9 cellular contexts compared by ENCODE assay signal in the genomic region with DNA sequence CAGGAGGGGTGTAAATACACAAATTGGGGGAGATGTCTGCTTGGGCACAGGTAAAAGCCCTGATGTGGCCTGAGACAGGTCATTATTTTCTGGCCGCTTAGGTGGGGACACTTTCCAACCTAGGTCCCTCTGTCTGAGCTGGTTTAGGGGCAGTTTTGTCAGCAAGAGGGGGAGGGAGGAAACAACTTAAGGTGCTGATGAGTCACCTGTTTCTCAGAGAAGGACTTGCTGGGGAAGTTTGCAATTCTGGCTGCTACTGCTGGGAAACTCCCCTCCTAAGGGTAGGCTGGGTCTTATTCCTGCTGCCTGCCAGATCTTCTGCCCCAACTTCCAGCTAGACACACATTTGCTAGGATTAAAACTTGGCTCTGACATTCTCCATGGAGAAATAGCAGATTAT. TPM values are rescaled to one million over a fixed set of nuclear protein-coding genes. Genes with fewer than 3 reads are reported as not detected.
DNase-seq lines count a peak whose midpoint lies in the region; ATAC-seq, FAIRE-seq and TF ChIP-seq lines count a peak whose summit lies in the region.
"Had no signal": no experiment of that assay in that cellular context is flagged by ENCODE, and none has a peak within 500 bp of the region (broad histone marks: within the 10 kb centered on the region; RNA-seq: fewer than 3 reads in every experiment).

No MANE protein-coding gene starts in this region.

- no peak overlapping the region for H3K4me3 Mint-ChIP-seq in GM23338
- H3K4me3 Mint-ChIP-seq in T-helper 1 cell treated with Interleukin-12 subunit alpha and Interleukin-12 subunit beta and Interleukin-4 antibody, amounts not matched to agents 30 μg/mL and 1 μg/mL, for 36 hours = peak overlapping the region; percentile 32

- TF ChIP-seq POLR2A in GM12892 (IDR thresholded peaks at IDR 0.05; ENCODE audit: low read depth, low read length) (no peak), ovary (IDR thresholded peaks at IDR 0.05) (no peak), esophagus muscularis mucosa (IDR thresholded peaks at IDR 0.05; ENCODE audit: low read depth) (no peak)

- no peak for TF ChIP-seq EP300 in ovary (IDR thresholded peaks at IDR 0.05)
- no peak for TF ChIP-seq EP300 in esophagus muscularis mucosa (IDR thresholded peaks at IDR 0.05)

- H3K79me2 ChIP-seq in GM23338 (replicated peaks; ENCODE audit: insufficient read depth) = no peaks in the 10 kb centered on the region

- H3K4me3 ChIP-seq in GM23338 (no peak overlapping the region), kidney (ENCODE audit: low read length in 2 of 2) (no peak overlapping the region), ovary (no peak overlapping the region), esophagus muscularis mucosa (no peak overlapping the region)

- H2AFZ ChIP-seq in GM23338 = no peak overlapping the region

- H3K27ac ChIP-seq in GM23338 (ENCODE audit: low read depth) = no peak overlapping the region
- no peak overlapping the region for H3K27ac ChIP-seq in kidney (ENCODE audit: low read depth in 2 of 2, low read length in 2 of 2)
- no peak overlapping the region for H3K27ac ChIP-seq in ovary
- H3K27ac ChIP-seq in esophagus muscularis mucosa (replicated peaks in 1 of 4) = no peak overlapping the region

- ATAC-seq in GM23338 = no peak; the same call in 1 of the 3 replicates

- intact Hi-C loops in kidney (cut with DNase I) = no loop called here
- intact Hi-C loops in ovary (cut with DNase I) = no loop called here
- intact Hi-C loops in esophagus muscularis mucosa (cut with DNase I) = no loop called here

- no peaks in the 10 kb centered on the region for H3K9me2 ChIP-seq in GM23338 (ENCODE audit: insufficient read depth)

- H3K4me1 Mint-ChIP-seq in GM23338 = peaks cover 12% of the 10 kb centered on the region; the same call in 2 of the 3 replicates
- H3K4me1 Mint-ChIP-seq in T-helper 1 cell treated with Interleukin-12 subunit alpha and Interleukin-12 subunit beta and Interleukin-4 antibody, amounts not matched to agents 30 μg/mL and 1 μg/mL, for 36 hours (ENCODE audit: low read depth) = peaks cover 19% of the 10 kb centered on the region

- no peaks in the 10 kb centered on the region for H3F3A ChIP-seq in GM23338 (replicated peaks; ENCODE audit: low read depth)

- no peaks in the 10 kb centered on the region; the same call in 2 of the 3 replicates for H3K36me3 Mint-ChIP-seq in GM23338 (ENCODE audit: low read depth)
- H3K36me3 Mint-ChIP-seq in T-helper 1 cell treated with Interleukin-12 subunit alpha and Interleukin-12 subunit beta and Interleukin-4 antibody, amounts not matched to agents 30 μg/mL and 1 μg/mL, for 36 hours (ENCODE audit: low read depth) = peaks cover 1% of the 10 kb centered on the region

- no peak overlapping the region for H3K9ac ChIP-seq in kidney (ENCODE audit: low read length in 2 of 2)

- no peaks in the 10 kb centered on the region for H4K20me1 ChIP-seq in GM23338 (replicated peaks; ENCODE audit: insufficient read depth)

- DNase-seq in GM12892 (ENCODE audit: insufficient read length) (no peak), GM23338 (ENCODE audit: low spot score) (no peak), kidney (peak; percentile 41), iPS-NIHi11 (ENCODE audit: low spot score) (no peak), ovary (no peak), esophagus muscularis mucosa (ENCODE audit: extremely low spot score) (no peak), NCI-H748 (lab: John Stamatoyannopoulos, UW; ENCODE audit: unreplicated experiment) (no peak)
- DNase-seq: NCI-H1694 treated with DMSO at 0.1 percent for 48 hours had no signal

- H3K9me3 ChIP-seq in kidney (ENCODE audit: control insufficient read depth in 1 of 2, low read length in 2 of 2) = no peaks in the 10 kb centered on the region
- H3K9me3 ChIP-seq in ovary = no peaks in the 10 kb centered on the region
- H3K9me3 ChIP-seq in esophagus muscularis mucosa = no peaks in the 10 kb centered on the region

- H3K36me3 ChIP-seq in GM23338 (ENCODE audit: insufficient read depth) (no peaks in the 10 kb centered on the region), kidney (ENCODE audit: control insufficient read depth in 1 of 2, insufficient read depth in 2 of 2, low read length in 2 of 2) (no peaks in the 10 kb centered on the region), ovary (no peaks in the 10 kb centered on the region), esophagus muscularis mucosa (no peaks in the 10 kb centered on the region)

- 90 to 95% (median 95%) methylated on average over 1 of the region's 1 CpG for WGBS in ovary, 3 donors
- 80% methylated on average over 1 of the region's 1 CpG for WGBS in esophagus muscularis mucosa

- peaks cover 7% of the 10 kb centered on the region; the same call in 2 of the 3 replicates for H3K9me3 Mint-ChIP-seq in GM23338
- H3K9me3 Mint-ChIP-seq in T-helper 1 cell treated with Interleukin-12 subunit alpha and Interleukin-12 subunit beta and Interleukin-4 antibody, amounts not matched to agents 30 μg/mL and 1 μg/mL, for 36 hours = no peaks in the 10 kb centered on the region

- H3K4me2 ChIP-seq in GM23338 = no peak overlapping the region

- H3K27me3 Mint-ChIP-seq in GM23338 (ENCODE audit: insufficient read depth, low read depth, poor library complexity) = peaks cover 13% of the 10 kb centered on the region
- peaks cover 13% of the 10 kb centered on the region for H3K27me3 Mint-ChIP-seq in T-helper 1 cell treated with Interleukin-12 subunit alpha and Interleukin-12 subunit beta and Interleukin-4 antibody, amounts not matched to agents 30 μg/mL and 1 μg/mL, for 36 hours (ENCODE audit: low read depth)

- FAIRE-seq in GM12892 (lab: Jason Lieb, UNC) (peak; percentile 96), kidney (lab: Jason Lieb, UNC) (no peak)

- no peak for TF ChIP-seq CTCF in GM23338 (conservative IDR thresholded peaks at IDR 0.05; ENCODE audit: low read depth in 2 of 2)
- TF ChIP-seq CTCF in kidney (IDR thresholded peaks at IDR 0.05; ENCODE audit: borderline replicate concordance, extremely low read depth, insufficient read depth) = no peak
- no peak for TF ChIP-seq CTCF in ovary (IDR thresholded peaks at IDR 0.05)
- no peak for TF ChIP-seq CTCF in esophagus muscularis mucosa (IDR thresholded peaks at IDR 0.05)

- 0 out of 2 replicates have a peak overlapping the region, but pooled peaks have one; percentile 19 for H3K27ac Mint-ChIP-seq in GM23338
- peak overlapping the region; percentile 75 for H3K27ac Mint-ChIP-seq in T-helper 1 cell treated with Interleukin-12 subunit alpha and Interleukin-12 subunit beta and Interleukin-4 antibody, amounts not matched to agents 30 μg/mL and 1 μg/mL, for 36 hours

- no peaks in the 10 kb centered on the region for H3K27me3 ChIP-seq in GM23338 (ENCODE audit: insufficient read depth)
- H3K27me3 ChIP-seq in ovary = no peaks in the 10 kb centered on the region
- H3K27me3 ChIP-seq in esophagus muscularis mucosa = peaks cover 0 to 5% (median 2%) of the 10 kb centered on the region in 4 donors

- peaks cover 9% of the 10 kb centered on the region; the same call in 1 of the 2 replicates for H3K4me1 ChIP-seq in GM23338 (ENCODE audit: insufficient read depth)
- H3K4me1 ChIP-seq in kidney (ENCODE audit: control insufficient read depth in 1 of 2, insufficient read depth in 1 of 2, low read depth in 1 of 2, low read length in 2 of 2) = peaks cover 0 to 3% of the 10 kb centered on the region in 2 donors
- H3K4me1 ChIP-seq in ovary (ENCODE audit: insufficient read depth) = no peaks in the 10 kb centered on the region
- peaks cover 6 to 7% (median 7%) of the 10 kb centered on the region in 4 donors for H3K4me1 ChIP-seq in esophagus muscularis mucosa

TF ChIP-seq in GM23338, 12 proteins besides CTCF, POLR2A, EP300 and RAD21 (continues in another document):
- TF ChIP-seq ZNF114 (CRISPR knock-in tag; IDR thresholded peaks at IDR 0.05) (no peak), CREB1 (CRISPR knock-in tag; IDR thresholded peaks at IDR 0.05; ENCODE audit: low read depth) (no peak), EZH2phosphoT487 (IDR thresholded peaks at IDR 0.05; ENCODE audit: unreplicated experiment) (no peak)

RNA-seq across cellular contexts. Expression of a gene that starts 4.8 kb away (rescaled TPM):
- polyA plus RNA-seq in GM12892 (2012; ENCODE audit: missing spikeins) = 15.1 TPM
- total RNA-seq in GM23338 (2014; rRNA removed; shearing (Covaris generic)) = 2.9 and 4.7 TPM in 2 replicates
- polyA plus RNA-seq in GM23338 (2016; fragmentation: Nextera tagmentation; extraction: Ambion mirVana) (3.0 and 4.4 TPM in 2 replicates), kidney (ENCODE audit: insufficient read depth, low read depth, low replicate concordance) (4.6 TPM), ovary (under 1 TPM; 0.07 to 0.13 TPM)
- total RNA-seq in kidney (3.0 TPM), ovary (1 to 10 TPM in 1 of 7 donors, under 1 TPM in 3, not detected in 3; 0.22 to 3.4 (median 0.33) TPM), esophagus muscularis mucosa (not detected)

RNA-seq across cellular contexts. Expression of a gene that starts 15.5 kb away (rescaled TPM):
- 4.0 TPM for polyA plus RNA-seq in GM12892 (2012; ENCODE audit: missing spikeins)
- total RNA-seq in GM23338 (2014; rRNA removed; shearing (Covaris generic)) = 39.4 and 42.5 TPM in 2 replicates
- polyA plus RNA-seq in GM23338 (2016; fragmentation: Nextera tagmentation; extraction: Ambion mirVana) = 4.7 and 5.9 TPM in 2 replicates
- total RNA-seq in kidney = 28.1 TPM
- 21.9 TPM for polyA plus RNA-seq in kidney (ENCODE audit: insufficient read depth, low read depth, low replicate concordance)
- total RNA-seq in ovary = 10 to 100 TPM; 12.3 to 26.3 (median 21.8) TPM
- 1 to 10 TPM; 8.0 to 8.2 TPM for polyA plus RNA-seq in ovary
- 10 to 100 TPM; 28.7 to 36.6 (median 32.2) TPM for total RNA-seq in esophagus muscularis mucosa

RNA-seq across cellular contexts. Expression of a gene that starts 34.9 kb away (rescaled TPM):
- 7.6 TPM for polyA plus RNA-seq in GM12892 (2012; ENCODE audit: missing spikeins)
- 209 and 253 TPM in 2 replicates for total RNA-seq in GM23338 (2014; rRNA removed; shearing (Covaris generic))
- polyA plus RNA-seq in GM23338 (2016; fragmentation: Nextera tagmentation; extraction: Ambion mirVana) (38.6 and 41.3 TPM in 2 replicates), kidney (ENCODE audit: insufficient read depth, low read depth, low replicate concordance) (112 TPM), ovary (1 to 10 TPM; 1.6 to 2.0 TPM)
- total RNA-seq in kidney (114 TPM), ovary (100 to 1,000 TPM in 1 of 7 donors, 10 to 100 TPM in 2, 1 to 10 TPM in 3, under 1 TPM in 1; 0.76 to 131 (median 7.4) TPM), esophagus muscularis mucosa (1 to 10 TPM in 3 of 4 donors, under 1 TPM in 1; 0.99 to 2.8 (median 1.8) TPM)

RNA-seq across cellular contexts. Expression of a gene that starts 50.3 kb away (rescaled TPM):
- polyA plus RNA-seq in GM12892 (2012; ENCODE audit: missing spikeins) = not detected
- total RNA-seq in GM23338 (2014; rRNA removed; shearing (Covaris generic)) = not detected in 2 replicates
- polyA plus RNA-seq in GM23338 (2016; fragmentation: Nextera tagmentation; extraction: Ambion mirVana) = not detected in 2 replicates
- not detected for total RNA-seq in kidney
- polyA plus RNA-seq in kidney (ENCODE audit: insufficient read depth, low read depth, low replicate concordance) = 4.0 TPM
- total RNA-seq in ovary = under 1 TPM in 1 of 7 donors, not detected in 6; 0.95 TPM
- not detected for polyA plus RNA-seq in ovary
- not detected for total RNA-seq in esophagus muscularis mucosa

RNA-seq across cellular contexts. Expression of a gene that starts 50.4 kb away (rescaled TPM):
- 0.17 TPM for polyA plus RNA-seq in GM12892 (2012; ENCODE audit: missing spikeins)
- total RNA-seq in GM23338 (2014; rRNA removed; shearing (Covaris generic)) = 0.31 and 0.62 TPM in 2 replicates
- polyA plus RNA-seq in GM23338 (2016; fragmentation: Nextera tagmentation; extraction: Ambion mirVana) = 0.64 and 0.99 TPM in 2 replicates
- 9.4 TPM for total RNA-seq in kidney
- 5.8 TPM for polyA plus RNA-seq in kidney (ENCODE audit: insufficient read depth, low read depth, low replicate concordance)
- total RNA-seq in ovary = 10 to 100 TPM in 1 of 7 donors, 1 to 10 TPM in 6; 2.6 to 10.7 (median 7.9) TPM
- 10 to 100 TPM in 1 of 2 donors, 1 to 10 TPM in 1; 4.1 to 15.7 TPM for polyA plus RNA-seq in ovary
- 10 to 100 TPM in 1 of 4 donors, 1 to 10 TPM in 3; 1.7 to 12.6 (median 7.5) TPM for total RNA-seq in esophagus muscularis mucosa
